Comparison of ENCODE assay signal across 27 cellular contexts in the genomic region with DNA sequence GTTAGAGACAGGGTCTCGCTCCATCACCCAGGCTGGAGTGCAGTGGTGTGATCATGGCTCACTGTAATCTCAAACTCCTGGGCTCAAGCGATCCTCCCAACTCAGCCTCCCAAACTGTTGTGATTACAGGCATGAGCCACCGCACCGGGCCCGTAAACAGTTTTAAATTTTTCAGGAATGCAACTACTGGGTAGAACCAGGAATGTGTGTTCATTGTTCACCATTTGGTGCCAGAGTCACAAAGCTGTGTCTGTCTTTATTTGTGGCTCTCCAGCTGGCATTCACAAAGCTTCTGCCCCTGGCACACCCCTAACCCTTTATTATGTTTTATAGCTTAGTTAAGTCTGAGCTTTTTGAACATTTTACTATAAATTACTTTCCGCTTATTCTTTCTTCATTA. TPM values are rescaled to one million over a fixed set of nuclear protein-coding genes. Genes with fewer than 3 reads are reported as not detected.
"Had no signal": no experiment of that assay in that cellular context is flagged by ENCODE, and none has a peak within 500 bp of the region (broad histone marks: within the 10 kb centered on the region; RNA-seq: fewer than 3 reads in every experiment).

No MANE protein-coding gene starts in this region.

- ATAC-seq: activated CD8-positive, alpha-beta T cell treated with anti-CD3 and anti-CD28 coated beads, Interleukin-2, amount 10 ng/mL, durations not matched to agents 7 days and 5 days had no signal

- H3K36me3 ChIP-seq: ascending aorta, cardiac muscle cell, Peyer's patch had no signal

- H3K36me3 Mint-ChIP-seq: activated naive CD4-positive, alpha-beta T cell treated with anti-CD3 and anti-CD28 coated beads, Interleukin-2, amount 50 U/mL, for 24 hours; activated naive CD8-positive, alpha-beta T cell treated with anti-CD3 and anti-CD28 coated beads, Interleukin-2, amount 10 ng/mL, durations not matched to agents 7 days and 5 days had no signal

- H3K4me3 ChIP-seq: ascending aorta, cardiac muscle cell, Peyer's patch, SK-N-MC had no signal

- DNase-seq: activated CD4-positive, alpha-beta T cell treated with anti-CD3 and anti-CD28 coated beads, Interleukin-2, amount 10 ng/mL, durations not matched to agents 7 days and 5 days; activated CD4-positive, alpha-beta T cell treated with anti-CD3 and anti-CD28 coated beads, Interleukin-2, amount 50 U/mL, for 48 hours; activated CD8-positive, alpha-beta T cell treated with anti-CD3 and anti-CD28 coated beads, Interleukin-2, amount 10 ng/mL, durations not matched to agents 7 days and 5 days; activated gamma-delta T cell; activated naive CD4-positive, alpha-beta T cell treated with Interleukin-2 at 50 U/mL for 16 hours; activated naive CD8-positive, alpha-beta T cell treated with anti-CD3 and anti-CD28 coated beads, Interleukin-2, amount 10 ng/mL, durations not matched to agents 7 days and 5 days; activated T-cell treated with anti-CD3 and anti-CD28 coated beads, Interleukin-2, amount 50 U/mL, for 24 hours; NCI-H1092 treated with DMSO at 0.1 percent for 48 hours; NCI-H1417; NCI-H146; NCI-H187; NCI-H2029 treated with DMSO at 0.1 percent for 48 hours; NCI-H2171 treated with DMSO at 0.1 percent for 48 hours; NCI-H226; NCI-H524 treated with DMSO at 0.1 percent for 48 hours; Peyer's patch; RPMI8226; SIG-M5 had no signal

- H3K9me3 ChIP-seq: ascending aorta, Peyer's patch had no signal

- H3K27ac Mint-ChIP-seq: activated CD4-positive, alpha-beta T cell treated with anti-CD3 and anti-CD28 coated beads, Interleukin-2, amount 10 ng/mL, durations not matched to agents 7 days and 5 days; activated CD8-positive, alpha-beta T cell treated with anti-CD3 and anti-CD28 coated beads, Interleukin-2, amount 10 ng/mL, durations not matched to agents 7 days and 5 days; activated naive CD4-positive, alpha-beta T cell treated with anti-CD3 and anti-CD28 coated beads, Interleukin-2, amount 50 U/mL, for 24 hours; activated naive CD8-positive, alpha-beta T cell treated with anti-CD3 and anti-CD28 coated beads, Interleukin-2, amount 10 ng/mL, durations not matched to agents 7 days and 5 days; activated T-cell treated with anti-CD3 and anti-CD28 coated beads, Interleukin-2, amount 50 U/mL, for 24 hours; activated T-helper 2 cell treated with anti-CD3 and anti-CD28 coated beads, Interferon-gamma antibody, Interleukin-2, Interleukin-4, amounts not matched to agents 10 μg/mL and 5 μg/mL and 100 μg/mL, durations not matched to agents 14 hours and 24 hours and 36 hours had no signal

- H3K9me3 Mint-ChIP-seq: activated CD4-positive, alpha-beta T cell treated with anti-CD3 and anti-CD28 coated beads, Interleukin-2, amount 10 ng/mL, durations not matched to agents 7 days and 5 days; activated naive CD4-positive, alpha-beta T cell treated with anti-CD3 and anti-CD28 coated beads, Interleukin-2, amount 50 U/mL, for 24 hours; activated naive CD8-positive, alpha-beta T cell treated with anti-CD3 and anti-CD28 coated beads, Interleukin-2, amount 10 ng/mL, durations not matched to agents 7 days and 5 days; activated T-cell treated with anti-CD3 and anti-CD28 coated beads, Interleukin-2, amount 50 U/mL, for 24 hours; central memory CD8-positive, alpha-beta T cell had no signal

- H3K27me3 ChIP-seq: ascending aorta, cardiac muscle cell, Peyer's patch had no signal

- H3K27me3 Mint-ChIP-seq: activated naive CD4-positive, alpha-beta T cell treated with anti-CD3 and anti-CD28 coated beads, Interleukin-2, amount 50 U/mL, for 24 hours; activated T-cell treated with anti-CD3 and anti-CD28 coated beads, Interleukin-2, amount 50 U/mL, for 24 hours; central memory CD8-positive, alpha-beta T cell had no signal

- H3K4me3 Mint-ChIP-seq: activated CD4-positive, alpha-beta T cell treated with anti-CD3 and anti-CD28 coated beads, Interleukin-2, amount 10 ng/mL, durations not matched to agents 7 days and 5 days; activated CD8-positive, alpha-beta T cell treated with anti-CD3 and anti-CD28 coated beads, Interleukin-2, amount 10 ng/mL, durations not matched to agents 7 days and 5 days; activated naive CD4-positive, alpha-beta T cell treated with anti-CD3 and anti-CD28 coated beads, Interleukin-2, amount 50 U/mL, for 24 hours; activated naive CD8-positive, alpha-beta T cell treated with anti-CD3 and anti-CD28 coated beads, Interleukin-2, amount 10 ng/mL, durations not matched to agents 7 days and 5 days; activated T-cell treated with anti-CD3 and anti-CD28 coated beads, Interleukin-2, amount 50 U/mL, for 24 hours; central memory CD8-positive, alpha-beta T cell had no signal

RNA-seq across cellular contexts. Expression of gene ACP7, which starts 19.8 kb away (rescaled TPM):
- total RNA-seq: activated CD4-positive, alpha-beta T cell treated with anti-CD3 and anti-CD28 coated beads, Interleukin-2, amount 10 ng/mL, durations not matched to agents 7 days and 5 days; activated CD8-positive, alpha-beta T cell treated with anti-CD3 and anti-CD28 coated beads, Interleukin-2, amount 10 ng/mL, durations not matched to agents 7 days and 5 days; activated naive CD8-positive, alpha-beta T cell treated with anti-CD3 and anti-CD28 coated beads, Interleukin-2, amount 10 ng/mL, durations not matched to agents 7 days and 5 days; activated T-helper 2 cell treated with anti-CD3 and anti-CD28 coated beads, Interferon-gamma antibody, Interleukin-2, Interleukin-4, amounts not matched to agents 10 μg/mL and 5 μg/mL and 100 μg/mL, durations not matched to agents 14 hours and 24 hours and 36 hours; ascending aorta; cardiac muscle cell; chondrocyte; Peyer's patch; T-helper 1 cell treated with Interleukin-12 subunit alpha and Interleukin-12 subunit beta and Interleukin-4 antibody, amounts not matched to agents 30 ng/mL and 1 ng/mL, for 36 hours; T-helper 2 cell treated with Interferon-gamma antibody and Interleukin-4, amounts not matched to agents 100 ng/mL and 5 ng/mL, for 36 hours had no signal
- polyA plus RNA-seq: cardiac muscle cell had no signal

RNA-seq across cellular contexts. Expression of gene FBXO27, which starts 32.1 kb away (rescaled TPM):
- total RNA-seq: activated CD4-positive, alpha-beta T cell treated with anti-CD3 and anti-CD28 coated beads, Interleukin-2, amount 10 ng/mL, durations not matched to agents 7 days and 5 days; activated CD8-positive, alpha-beta T cell treated with anti-CD3 and anti-CD28 coated beads, Interleukin-2, amount 10 ng/mL, durations not matched to agents 7 days and 5 days; activated naive CD8-positive, alpha-beta T cell treated with anti-CD3 and anti-CD28 coated beads, Interleukin-2, amount 10 ng/mL, durations not matched to agents 7 days and 5 days; T-helper 1 cell treated with Interleukin-12 subunit alpha and Interleukin-12 subunit beta and Interleukin-4 antibody, amounts not matched to agents 30 ng/mL and 1 ng/mL, for 36 hours had no signal
